33 cellular contexts compared by ENCODE assay signal in the genomic region with DNA sequence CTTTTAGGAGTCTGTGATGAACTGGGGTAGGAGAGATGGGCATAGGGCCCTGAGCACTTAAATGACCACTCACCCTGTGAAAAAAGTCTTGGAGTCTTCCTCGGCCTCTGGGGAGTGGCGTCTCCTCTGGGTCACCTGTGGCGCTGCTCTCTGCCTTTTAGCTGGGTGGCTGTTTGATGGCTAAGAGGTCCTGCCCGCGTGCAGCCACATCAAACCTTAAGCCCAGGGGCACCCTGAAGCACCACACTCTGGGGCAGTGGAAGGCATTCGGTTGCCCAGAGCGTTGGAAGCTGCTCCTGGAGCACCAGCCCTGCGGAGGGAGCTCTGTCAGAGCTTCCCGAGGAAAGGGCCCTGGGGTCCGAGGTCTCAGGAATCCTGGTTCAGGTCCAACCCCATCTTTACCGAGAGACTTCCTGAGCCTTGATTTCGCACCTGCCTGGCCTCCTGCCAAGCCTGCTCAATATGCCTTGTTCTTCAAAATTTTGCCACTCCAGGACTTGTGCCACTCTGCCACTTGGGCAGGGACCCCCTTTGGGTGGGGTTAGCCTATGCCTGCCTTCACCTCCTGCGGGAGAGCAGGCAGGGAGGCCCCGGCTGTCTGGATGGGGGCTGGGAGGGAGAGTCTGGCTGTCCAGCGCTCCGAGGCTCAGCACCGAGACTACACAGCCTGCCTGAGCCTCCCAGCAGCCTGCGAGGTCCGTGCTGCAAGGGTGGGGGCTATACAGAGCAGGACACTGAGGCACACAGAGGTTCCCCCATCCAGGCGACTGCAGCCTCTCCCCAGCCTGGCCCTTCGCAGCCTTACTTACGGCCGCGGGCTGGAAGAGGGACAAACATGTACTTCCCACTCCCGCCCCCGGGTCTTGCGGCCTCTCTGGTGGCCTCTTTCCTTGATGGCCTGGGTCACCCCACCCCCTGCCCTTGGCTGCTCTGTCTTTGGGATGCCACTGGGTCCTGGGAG.
A peak's percentile ranks its signal among the peaks of the same experiment; 100 is the strongest.
DNase-seq lines count a peak whose midpoint lies in the region; ATAC-seq, FAIRE-seq and TF ChIP-seq lines count a peak whose summit lies in the region.
"Had no signal": no experiment of that assay in that cellular context is flagged by ENCODE, and none has a peak within 500 bp of the region (broad histone marks: within the 10 kb centered on the region; RNA-seq: fewer than 3 reads in every experiment).

No MANE protein-coding gene starts in this region.

- H3K79me2 ChIP-seq in K562 (ENCODE audit: control insufficient read depth, insufficient read depth, low read length) (no peaks in the 10 kb centered on the region), neural progenitor cell (ENCODE audit: low read depth) (no peaks in the 10 kb centered on the region)
- H3K79me2 ChIP-seq: hepatocyte had no signal

- CTCF ChIA-PET in HEK293 (lab: Yijun Ruan, JAX): interaction anchor here (0.5 to 0.7 kb wide), 2 partner anchors 80 to 161 kb away, joined by 3 to 4 read pairs; no protein-coding TSS in a partner anchor
- CTCF ChIA-PET in K562 (lab: Yijun Ruan, JAX; ENCODE audit: low intra/inter-chr PET ratio): no interaction called here

- H3K27ac Mint-ChIP-seq in neural progenitor cell: peak overlapping the region; percentile 35
- H3K27ac Mint-ChIP-seq: activated naive CD8-positive, alpha-beta T cell treated with anti-CD3 and anti-CD28 coated beads, Interleukin-2, amount 10 ng/mL, durations not matched to agents 7 days and 5 days; activated T-helper 2 cell treated with anti-CD3 and anti-CD28 coated beads, Interferon-gamma antibody, Interleukin-2, Interleukin-4, amounts not matched to agents 10 μg/mL and 5 μg/mL and 100 μg/mL, durations not matched to agents 14 hours and 24 hours and 36 hours; immature natural killer cell; natural killer cell; T-cell had no signal

- in situ Hi-C loops in K562 (cut with MboI): no loop called here

- 3% methylated on average over 19 of the region's 27 CpGs for whole genome bisulfite sequencing in K562 (ENCODE audit: insufficient coverage, low coverage, missing lambda C conversion rate)

- no peak for FAIRE-seq in K562 (lab: Jason Lieb, UNC)

- no peaks in the 10 kb centered on the region for H3F3A ChIP-seq in neural progenitor cell (ENCODE audit: low read depth)

- H3K27ac ChIP-seq in BLaER1 treated with 17β-estradiol and CSF1 and Interleukin-3, amounts not matched to agents 10 nM and 100 nM: peak overlapping the region in 9 of 11 experiments; percentile 77 to 96 (median 91); a peak in 17 of 22 replicates
- H3K27ac ChIP-seq in HEK293 (ENCODE audit: extremely low read depth, low read depth, low read length) (no peak overlapping the region), K562 (ENCODE audit: extremely low read depth, low read depth, low read length) (no peak overlapping the region), neural progenitor cell (no peak overlapping the region)
- H3K27ac ChIP-seq: ascending aorta, gastrocnemius medialis, hepatocyte, HL-60, ovary, SJCRH30 had no signal

- H3K36me3 Mint-ChIP-seq in neural progenitor cell: no peaks in the 10 kb centered on the region
- H3K36me3 Mint-ChIP-seq: activated naive CD8-positive, alpha-beta T cell treated with anti-CD3 and anti-CD28 coated beads, Interleukin-2, amount 10 ng/mL, durations not matched to agents 7 days and 5 days; immature natural killer cell; natural killer cell; T-cell had no signal

- no peak for TF ChIP-seq RAD21 in K562 (CRISPR knock-in tag; conservative IDR thresholded peaks at IDR 0.05 in 1 of 2, IDR thresholded peaks at IDR 0.05 in 1 of 2)

- ATAC-seq in K562: no peak; the same call in 2 of the 3 replicates
- ATAC-seq: activated CD4-positive, CD25-positive, alpha-beta regulatory T cell treated with anti-CD3 and anti-CD28 coated beads, Interleukin-2, amount 50 U/mL, for 24 hours; gastrocnemius medialis; natural killer cell; T-cell had no signal

- POLR2A ChIA-PET in HEK293 (lab: Yijun Ruan, JAX): no interaction called here
- POLR2A ChIA-PET in K562 (lab: Yijun Ruan, JAX): interaction anchor here (0.6 kb wide), 1 partner anchor 135 kb away, joined by 3 read pairs; no protein-coding TSS in a partner anchor

- no peak overlapping the region for H2AFZ ChIP-seq in K562 (ENCODE audit: low read depth, low read length)
- H2AFZ ChIP-seq in neural progenitor cell (replicated peaks): no peak overlapping the region
- H2AFZ ChIP-seq: hepatocyte had no signal

- TF ChIP-seq EP300 in K562 (IDR thresholded peaks at IDR 0.05; ENCODE audit: low read length): no peak

- H3K9me3 Mint-ChIP-seq in neural progenitor cell: no peaks in the 10 kb centered on the region
- H3K9me3 Mint-ChIP-seq: activated naive CD8-positive, alpha-beta T cell treated with anti-CD3 and anti-CD28 coated beads, Interleukin-2, amount 10 ng/mL, durations not matched to agents 7 days and 5 days; activated T-helper 2 cell treated with anti-CD3 and anti-CD28 coated beads, Interferon-gamma antibody, Interleukin-2, Interleukin-4, amounts not matched to agents 10 μg/mL and 5 μg/mL and 100 μg/mL, durations not matched to agents 14 hours and 24 hours and 36 hours; immature natural killer cell; natural killer cell; T-cell had no signal

- H3K4me3 ChIP-seq in BLaER1 treated with 17β-estradiol and CSF1 and Interleukin-3, amounts not matched to agents 10 nM and 100 nM: no peak overlapping the region
- H3K4me3 ChIP-seq in HEK293 (ENCODE audit: low read depth, low read length) (no peak overlapping the region), K562 (no peak overlapping the region), neural progenitor cell (no peak overlapping the region)
- H3K4me3 ChIP-seq: ascending aorta, gastrocnemius medialis, hepatocyte, ovary, Peyer's patch, SJCRH30, stomach, tibial nerve had no signal

- H3K4me1 Mint-ChIP-seq in neural progenitor cell: peaks cover 38% of the 10 kb centered on the region
- H3K4me1 Mint-ChIP-seq: activated naive CD8-positive, alpha-beta T cell treated with anti-CD3 and anti-CD28 coated beads, Interleukin-2, amount 10 ng/mL, durations not matched to agents 7 days and 5 days; immature natural killer cell; natural killer cell; T-cell had no signal

- no TSS peak for BruUV-seq in K562 (replicated peaks; lab: Mats Ljungman, UMichigan)

- intact Hi-C loops in K562 (cut with micrococcal nuclease): no loop called here

- TF ChIP-seq CTCF in HEK293 (tag by site-specific recombination; IDR thresholded peaks at IDR 0.05): no peak
- no peak for TF ChIP-seq CTCF in K562 (IDR thresholded peaks at IDR 0.05 in 2 of 3, conservative IDR thresholded peaks at IDR 0.05 in 1 of 3; ENCODE audit: insufficient read depth in 2 of 3, low read depth in 1 of 3, low read length in 3 of 3)
- no peak for TF ChIP-seq CTCF in neural progenitor cell (IDR thresholded peaks at IDR 0.05)

- H3K4me2 ChIP-seq in BLaER1 treated with 17β-estradiol and CSF1 and Interleukin-3, amounts not matched to agents 10 nM and 100 nM: peak overlapping the region; percentile 83 to 95 (median 92)
- no peak overlapping the region for H3K4me2 ChIP-seq in K562 (ENCODE audit: insufficient read depth, low read length)
- no peak overlapping the region for H3K4me2 ChIP-seq in neural progenitor cell
- H3K4me2 ChIP-seq: hepatocyte had no signal

- H3K4me3 Mint-ChIP-seq in neural progenitor cell: no peak overlapping the region
- H3K4me3 Mint-ChIP-seq: activated naive CD8-positive, alpha-beta T cell treated with anti-CD3 and anti-CD28 coated beads, Interleukin-2, amount 10 ng/mL, durations not matched to agents 7 days and 5 days; immature natural killer cell; natural killer cell; T-cell had no signal

- DNase-seq in K562 (ENCODE audit: extremely low read depth in 1 of 4, low spot score in 3 of 4) (no peak), neural progenitor cell (ENCODE audit: low spot score) (peak; percentile 34), GM19240 (ENCODE audit: insufficient read length, low spot score) (no peak), GF-D8 (lab: John Stamatoyannopoulos, UW) (no peak), DMS153 treated with DMSO at 0.1 percent for 48 hours (lab: John Stamatoyannopoulos, UW; ENCODE audit: unreplicated experiment) (no peak)
- DNase-seq: ACHN; activated CD4-positive, alpha-beta T cell treated with anti-CD3 and anti-CD28 coated beads, Interleukin-2, amount 50 U/mL, for 48 hours; activated naive CD8-positive, alpha-beta T cell treated with anti-CD3 and anti-CD28 coated beads, Interleukin-2, amount 10 ng/mL, durations not matched to agents 7 days and 5 days; BE2C; central memory CD4-positive, alpha-beta T cell; DMS53; gastrocnemius medialis; GDM1; immature natural killer cell; Kasumi-1; MV-4-11; natural killer cell; NCI-H1694 treated with DMSO at 0.1 percent for 48 hours; NCI-H524; Peyer's patch; SJCRH30; stimulated activated CD4-positive, alpha-beta T cell treated with anti-CD3 and anti-CD28 coated beads, Interleukin-2, amount 100 ng/mL, for 24 hours; stomach; T-cell had no signal

- no peak for TF ChIP-seq POLR2A in K562 (conservative IDR thresholded peaks at IDR 0.05)

- H3K9ac ChIP-seq in BLaER1 treated with 17β-estradiol and CSF1 and Interleukin-3, amounts not matched to agents 10 nM and 100 nM: peak overlapping the region in 9 of 11 experiments; percentile 53 to 82 (median 78); a peak in 15 of 22 replicates
- H3K9ac ChIP-seq in K562 (ENCODE audit: insufficient read depth in 1 of 2, low read depth in 2 of 2, low read length in 2 of 2) (no peak overlapping the region; a peak in 1 of 4 replicates), neural progenitor cell (no peak overlapping the region)

- no peaks in the 10 kb centered on the region for H3K9me1 ChIP-seq in K562 (ENCODE audit: control insufficient read depth, insufficient read depth, low read length)

- H3K9me3 ChIP-seq in BLaER1 treated with 17β-estradiol and CSF1 and Interleukin-3, amounts not matched to agents 10 nM and 100 nM (replicated peaks in 1 of 11): no peaks in the 10 kb centered on the region
- no peaks in the 10 kb centered on the region for H3K9me3 ChIP-seq in HEK293 (ENCODE audit: control insufficient read depth, insufficient read depth, low read depth, low read length)
- H3K9me3 ChIP-seq in K562 (replicated peaks; ENCODE audit: control insufficient read depth, insufficient read depth, low read depth, low read length): no peaks in the 10 kb centered on the region
- H3K9me3 ChIP-seq in neural progenitor cell (ENCODE audit: low read depth): no peaks in the 10 kb centered on the region
- H3K9me3 ChIP-seq: ascending aorta, BE2C, gastrocnemius medialis, ovary, SJCRH30, stomach, tibial nerve had no signal

- H3K27me3 Mint-ChIP-seq in neural progenitor cell (ENCODE audit: insufficient read depth, low read depth): peaks cover 12% of the 10 kb centered on the region
- H3K27me3 Mint-ChIP-seq: activated naive CD8-positive, alpha-beta T cell treated with anti-CD3 and anti-CD28 coated beads, Interleukin-2, amount 10 ng/mL, durations not matched to agents 7 days and 5 days had no signal

- H3K4me1 ChIP-seq in BLaER1 treated with 17β-estradiol and CSF1 and Interleukin-3, amounts not matched to agents 10 nM and 100 nM: peaks cover 59 to 100% (median 96%) of the 10 kb centered on the region in 10 experiments
- H3K4me1 ChIP-seq in HEK293 (ENCODE audit: control insufficient read depth, insufficient read depth, low read length) (peaks cover 6% of the 10 kb centered on the region; the same call in 1 of the 2 replicates), K562 (replicated peaks in 1 of 2; ENCODE audit: control insufficient read depth in 2 of 2, insufficient read depth in 2 of 2, low read length in 2 of 2) (peaks cover 0 to 24% of the 10 kb centered on the region in 2 experiments; a peak in 1 of 5 replicates), neural progenitor cell (no peaks in the 10 kb centered on the region)
- H3K4me1 ChIP-seq: SJCRH30 had no signal

- no peaks in the 10 kb centered on the region for H4K20me1 ChIP-seq in BLaER1 treated with 17β-estradiol and CSF1 and Interleukin-3, amounts not matched to agents 10 nM and 100 nM
- H4K20me1 ChIP-seq in K562 (replicated peaks; ENCODE audit: control insufficient read depth, insufficient read depth, low read length) (peaks cover 5% of the 10 kb centered on the region; the same call in 1 of the 2 replicates), neural progenitor cell (ENCODE audit: low read depth) (no peaks in the 10 kb centered on the region)

- no peaks in the 10 kb centered on the region for H3K27me3 ChIP-seq in BLaER1 treated with 17β-estradiol and CSF1 and Interleukin-3, amounts not matched to agents 10 nM and 100 nM
- H3K27me3 ChIP-seq in K562 (ENCODE audit: control insufficient read depth in 2 of 2, insufficient read depth in 2 of 2, low read length in 2 of 2) (peaks cover 36 to 87% of the 10 kb centered on the region in 2 experiments), neural progenitor cell (no peaks in the 10 kb centered on the region)
- H3K27me3 ChIP-seq: ascending aorta, BE2C, gastrocnemius medialis, hepatocyte, ovary, Peyer's patch, tibial nerve had no signal

- no peaks in the 10 kb centered on the region for H3K36me3 ChIP-seq in BLaER1 treated with 17β-estradiol and CSF1 and Interleukin-3, amounts not matched to agents 10 nM and 100 nM
- H3K36me3 ChIP-seq in HEK293 (ENCODE audit: control insufficient read depth in 2 of 2, insufficient read depth in 1 of 2, low read length in 2 of 2): no peaks in the 10 kb centered on the region
- H3K36me3 ChIP-seq in K562 (ENCODE audit: control insufficient read depth, insufficient read depth, low read length): no peaks in the 10 kb centered on the region
- H3K36me3 ChIP-seq in neural progenitor cell: no peaks in the 10 kb centered on the region
- H3K36me3 ChIP-seq: ascending aorta, BE2C, gastrocnemius medialis, ovary, Peyer's patch, SJCRH30, stomach, tibial nerve had no signal

Comparison
In these comparisons a context has a peak if more than half of its experiments do, and no peak if none do; other contexts are left out.
1. H3K27ac ChIP-seq: peak in BLaER1 treated with 17β-estradiol and CSF1 and Interleukin-3, amounts not matched to agents 10 nM and 100 nM (9 of 11); none in HEK293 (single experiment), K562 (single experiment) and neural progenitor cell (single experiment).
2. H3K4me2 ChIP-seq: peak in BLaER1 treated with 17β-estradiol and CSF1 and Interleukin-3, amounts not matched to agents 10 nM and 100 nM (11 of 11); none in K562 (single experiment) and neural progenitor cell (single experiment).
3. H3K9ac ChIP-seq: peak in BLaER1 treated with 17β-estradiol and CSF1 and Interleukin-3, amounts not matched to agents 10 nM and 100 nM (9 of 11); none in K562 (0 of 2) and neural progenitor cell (single experiment).